In the genomic region with DNA sequence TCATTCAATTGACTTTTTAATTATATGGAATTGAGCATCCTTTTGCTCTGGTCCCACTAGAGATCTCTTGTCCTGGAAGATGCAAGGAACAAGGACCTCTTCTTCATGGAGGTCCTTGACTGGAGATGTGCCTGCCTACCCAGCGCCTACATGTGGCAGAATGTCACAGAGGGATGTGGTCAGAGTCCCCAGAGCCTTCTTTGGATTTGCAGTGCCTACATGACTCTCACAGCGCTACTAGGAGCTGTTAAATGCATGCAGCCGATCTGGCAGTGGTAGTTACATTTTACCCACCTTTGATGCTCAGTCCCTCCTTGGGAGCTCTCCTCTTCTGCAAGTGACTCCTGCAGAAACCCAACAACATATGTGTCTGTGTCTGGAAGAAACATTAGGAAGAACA, we compare ENCODE assay signal across 18 cellular contexts.
"Had no signal": no experiment of that assay in that cellular context is flagged by ENCODE, and none has a peak within 500 bp of the region (broad histone marks: within the 10 kb centered on the region; RNA-seq: fewer than 3 reads in every experiment).

No MANE protein-coding gene starts in this region.

- H3K4me1 ChIP-seq: colonic mucosa had no signal

- ATAC-seq: left colon; sciatic nerve; stimulated activated naive CD8-positive, alpha-beta T cell treated with anti-CD3 and anti-CD28 coated beads, Interleukin-15, Interleukin-2, amounts not matched to agents 100 U/mL and 50 U/mL, for 24 hours had no signal

- H3K27ac ChIP-seq: colonic mucosa, hepatocyte, neutrophil, skin epidermis, suprapubic skin, thyroid gland had no signal

- DNase-seq: colonic mucosa; dermis blood vessel endothelial cell; foreskin melanocyte; head of caudate nucleus; left colon; mesendoderm; naive B cell; nephron progenitor cell; posterior cingulate gyrus; stimulated activated CD4-positive, alpha-beta T cell treated with anti-CD3 and anti-CD28 coated beads, Interleukin-2, amount 100 ng/mL, for 24 hours; stimulated activated naive CD8-positive, alpha-beta T cell treated with anti-CD3 and anti-CD28 coated beads, Interleukin-15, Interleukin-2, amounts not matched to agents 100 U/mL and 50 U/mL, for 24 hours; thyroid gland had no signal

- H3K27me3 Mint-ChIP-seq: type B pancreatic cell had no signal

- H3K4me3 Mint-ChIP-seq: naive B cell, nephron progenitor cell, type B pancreatic cell had no signal

- H3K9me3 Mint-ChIP-seq: naive B cell, nephron progenitor cell had no signal

- H3K27me3 ChIP-seq: colonic mucosa, hepatocyte, neutrophil, suprapubic skin, thyroid gland had no signal

- H3K27ac Mint-ChIP-seq: nephron progenitor cell, type B pancreatic cell had no signal

- H3K4me3 ChIP-seq: colonic mucosa, hepatocyte, skin epidermis, suprapubic skin, thyroid gland had no signal

- H3K36me3 ChIP-seq: colonic mucosa, neutrophil, suprapubic skin, thyroid gland had no signal

- H2AFZ ChIP-seq: hepatocyte had no signal

- H3K36me3 Mint-ChIP-seq: naive B cell, type B pancreatic cell had no signal

- H3K9me3 ChIP-seq: colonic mucosa, neutrophil, suprapubic skin, thyroid gland had no signal

- H3K4me2 ChIP-seq: hepatocyte had no signal

- H3K79me2 ChIP-seq: hepatocyte had no signal
